ENCODE assay signal across 1 cellular context in the genomic region with DNA sequence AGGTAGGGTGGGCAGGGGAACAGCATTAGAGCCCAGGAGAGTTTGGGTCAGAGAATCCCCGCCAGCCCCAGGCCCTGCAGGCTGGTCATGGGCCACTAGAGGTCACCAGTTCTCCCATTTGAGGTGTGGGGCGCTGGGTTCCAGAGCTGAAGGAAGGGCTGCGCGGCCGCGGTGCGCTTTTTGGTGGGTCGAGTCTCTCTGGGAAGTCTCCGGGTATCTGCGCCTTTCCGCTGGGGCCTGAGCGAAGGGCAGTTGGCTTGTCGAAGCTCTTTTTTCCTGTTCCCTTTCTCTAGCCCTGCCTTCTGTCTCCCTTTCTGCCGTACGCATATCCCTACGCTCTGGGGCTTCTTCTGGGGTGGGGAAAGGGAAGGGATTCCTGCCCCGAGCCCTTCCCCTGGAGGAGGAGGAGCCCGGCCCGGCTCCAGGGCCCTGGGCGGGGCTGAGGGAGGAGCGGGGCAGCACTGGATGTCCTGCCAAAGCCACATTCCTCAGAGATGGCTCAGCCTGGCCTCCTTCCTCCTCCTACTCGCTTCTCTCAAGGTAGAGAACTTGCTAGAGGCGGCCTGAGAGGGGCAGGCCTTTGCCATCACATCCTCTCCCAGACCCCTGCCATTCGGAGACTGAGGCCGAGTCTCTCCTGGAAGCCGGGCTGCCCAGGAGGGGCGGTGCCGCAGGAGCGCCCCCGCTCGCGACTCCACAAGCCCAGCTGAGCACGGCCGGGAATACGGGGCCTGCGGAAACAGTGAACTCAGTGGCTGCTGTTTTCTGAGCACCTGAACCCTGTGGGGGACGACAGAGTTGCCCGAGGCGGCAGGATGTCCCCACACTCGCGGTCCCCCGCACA.
TF ChIP-seq lines count a peak whose summit lies in the region.

No MANE protein-coding gene starts in this region.

TF ChIP-seq in K562, 482 proteins besides CTCF, POLR2A, EP300 and RAD21 (continued from another document and continues in another):
- TF ChIP-seq NFXL1 (CRISPR knock-in tag; IDR thresholded peaks at IDR 0.05) = no peak
- no peak for TF ChIP-seq ZNF644 (tag; IDR thresholded peaks at IDR 0.05; ENCODE audit: low read depth)
- no peak for TF ChIP-seq CBFA2T3 (IDR thresholded peaks at IDR 0.05)
- no peak for TF ChIP-seq DNMT1 (IDR thresholded peaks at IDR 0.05)
- TF ChIP-seq TBP (optimal IDR thresholded peaks at IDR 0.05; ENCODE audit: low read depth, low read length) = peak; percentile 35
- TF ChIP-seq NR2C1 (IDR thresholded peaks at IDR 0.05) = no peak
- no peak for TF ChIP-seq NR2C1 (tag; IDR thresholded peaks at IDR 0.05)
- TF ChIP-seq, protein P1, sequence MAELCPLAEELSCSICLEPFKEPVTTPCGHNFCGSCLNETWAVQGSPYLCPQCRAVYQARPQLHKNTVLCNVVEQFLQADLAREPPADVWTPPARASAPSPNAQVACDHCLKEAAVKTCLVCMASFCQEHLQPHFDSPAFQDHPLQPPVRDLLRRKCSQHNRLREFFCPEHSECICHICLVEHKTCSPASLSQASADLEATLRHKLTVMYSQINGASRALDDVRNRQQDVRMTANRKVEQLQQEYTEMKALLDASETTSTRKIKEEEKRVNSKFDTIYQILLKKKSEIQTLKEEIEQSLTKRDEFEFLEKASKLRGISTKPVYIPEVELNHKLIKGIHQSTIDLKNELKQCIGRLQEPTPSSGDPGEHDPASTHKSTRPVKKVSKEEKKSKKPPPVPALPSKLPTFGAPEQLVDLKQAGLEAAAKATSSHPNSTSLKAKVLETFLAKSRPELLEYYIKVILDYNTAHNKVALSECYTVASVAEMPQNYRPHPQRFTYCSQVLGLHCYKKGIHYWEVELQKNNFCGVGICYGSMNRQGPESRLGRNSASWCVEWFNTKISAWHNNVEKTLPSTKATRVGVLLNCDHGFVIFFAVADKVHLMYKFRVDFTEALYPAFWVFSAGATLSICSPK (IDR thresholded peaks at IDR 0.05; ENCODE audit: borderline replicate concordance) = no peak
- no peak for TF ChIP-seq ZNF12 (CRISPR knock-in tag; IDR thresholded peaks at IDR 0.05)
- TF ChIP-seq AFF1 (IDR thresholded peaks at IDR 0.05; ENCODE audit: low read depth in 1 of 2, partially characterized antibody in 2 of 2) = peak in 1 of 2 experiments; percentile 41
- no peak for TF ChIP-seq NR2F6 (CRISPR knock-in tag; IDR thresholded peaks at IDR 0.05)
- TF ChIP-seq TGIF2 (CRISPR knock-in tag; IDR thresholded peaks at IDR 0.05) = no peak
- TF ChIP-seq NBN (IDR thresholded peaks at IDR 0.05; ENCODE audit: low read depth) = no peak; the same call in 1 of the 2 replicates
- TF ChIP-seq, protein P2, sequence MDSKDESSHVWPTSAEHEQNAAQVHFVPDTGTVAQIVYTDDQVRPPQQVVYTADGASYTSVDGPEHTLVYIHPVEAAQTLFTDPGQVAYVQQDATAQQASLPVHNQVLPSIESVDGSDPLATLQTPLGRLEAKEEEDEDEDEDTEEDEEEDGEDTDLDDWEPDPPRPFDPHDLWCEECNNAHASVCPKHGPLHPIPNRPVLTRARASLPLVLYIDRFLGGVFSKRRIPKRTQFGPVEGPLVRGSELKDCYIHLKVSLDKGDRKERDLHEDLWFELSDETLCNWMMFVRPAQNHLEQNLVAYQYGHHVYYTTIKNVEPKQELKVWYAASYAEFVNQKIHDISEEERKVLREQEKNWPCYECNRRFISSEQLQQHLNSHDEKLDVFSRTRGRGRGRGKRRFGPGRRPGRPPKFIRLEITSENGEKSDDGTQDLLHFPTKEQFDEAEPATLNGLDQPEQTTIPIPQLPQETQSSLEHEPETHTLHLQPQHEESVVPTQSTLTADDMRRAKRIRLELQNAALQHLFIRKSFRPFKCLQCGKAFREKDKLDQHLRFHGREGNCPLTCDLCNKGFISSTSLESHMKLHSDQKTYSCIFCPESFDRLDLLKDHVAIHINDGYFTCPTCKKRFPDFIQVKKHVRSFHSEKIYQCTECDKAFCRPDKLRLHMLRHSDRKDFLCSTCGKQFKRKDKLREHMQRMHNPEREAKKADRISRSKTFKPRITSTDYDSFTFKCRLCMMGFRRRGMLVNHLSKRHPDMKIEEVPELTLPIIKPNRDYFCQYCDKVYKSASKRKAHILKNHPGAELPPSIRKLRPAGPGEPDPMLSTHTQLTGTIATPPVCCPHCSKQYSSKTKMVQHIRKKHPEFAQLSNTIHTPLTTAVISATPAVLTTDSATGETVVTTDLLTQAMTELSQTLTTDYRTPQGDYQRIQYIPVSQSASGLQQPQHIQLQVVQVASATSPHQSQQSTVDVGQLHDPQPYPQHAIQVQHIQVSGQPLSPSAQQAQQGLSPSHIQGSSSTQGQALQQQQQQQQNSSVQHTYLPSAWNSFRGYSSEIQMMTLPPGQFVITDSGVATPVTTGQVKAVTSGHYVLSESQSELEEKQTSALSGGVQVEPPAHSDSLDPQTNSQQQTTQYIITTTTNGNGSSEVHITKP (IDR thresholded peaks at IDR 0.05; ENCODE audit: partially characterized antibody) = no peak
- TF ChIP-seq ATF2 (CRISPR knock-in tag; IDR thresholded peaks at IDR 0.05) = no peak
- peak; percentile 49 for TF ChIP-seq E2F8 (IDR thresholded peaks at IDR 0.05; ENCODE audit: low read depth, partially characterized antibody)
- TF ChIP-seq SRSF1 (IDR thresholded peaks at IDR 0.05; ENCODE audit: low read depth, low read length) = no peak
- peak; percentile 4 for TF ChIP-seq HDAC3 (IDR thresholded peaks at IDR 0.05; ENCODE audit: borderline replicate concordance, partially characterized antibody)
- TF ChIP-seq ELF2 (CRISPR knock-in tag; IDR thresholded peaks at IDR 0.05) = no peak; the same call in 1 of the 2 replicates
- no peak for TF ChIP-seq ZNF740 (CRISPR knock-in tag; IDR thresholded peaks at IDR 0.05)
- no peak for TF ChIP-seq ZNF740 (tag; IDR thresholded peaks at IDR 0.05)
- no peak for TF ChIP-seq RBM15 (IDR thresholded peaks at IDR 0.05; ENCODE audit: insufficient read depth, low read length)
- no peak for TF ChIP-seq MTF1 (CRISPR knock-in tag; IDR thresholded peaks at IDR 0.05; ENCODE audit: borderline replicate concordance)
- TF ChIP-seq ZNF124 (CRISPR knock-in tag; IDR thresholded peaks at IDR 0.05) = no peak
- no peak for TF ChIP-seq DDX20 (tag; IDR thresholded peaks at IDR 0.05; ENCODE audit: low read depth)
- TF ChIP-seq TSC22D4 (tag; IDR thresholded peaks at IDR 0.05) = no peak
- TF ChIP-seq ZNF76 (CRISPR knock-in tag; IDR thresholded peaks at IDR 0.05; ENCODE audit: borderline replicate concordance) = no peak
- no peak for TF ChIP-seq MTA1 (IDR thresholded peaks at IDR 0.05; ENCODE audit: borderline replicate concordance)
